26 cellular contexts compared by ENCODE assay signal in the genomic region with DNA sequence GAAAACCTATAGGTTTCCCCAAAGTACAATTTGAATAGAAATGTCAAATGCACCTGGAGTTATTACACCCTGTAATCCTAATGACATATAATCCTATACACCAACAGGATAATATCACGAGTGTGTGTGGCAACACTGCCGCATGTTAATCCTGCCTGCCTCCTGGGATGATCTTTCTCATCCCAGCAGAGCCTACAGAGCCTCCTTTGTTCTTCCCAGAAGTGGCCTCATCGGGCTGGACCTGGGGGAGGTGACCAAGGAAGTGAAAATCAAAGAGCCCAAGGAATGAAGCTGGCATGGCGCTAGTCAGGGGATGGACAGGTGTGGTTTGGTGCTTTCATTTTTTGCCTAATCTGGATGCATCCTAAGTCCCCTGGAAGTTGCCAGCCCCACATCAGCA. TPM values are rescaled to one million over a fixed set of nuclear protein-coding genes. Genes with fewer than 3 reads are reported as not detected.
"Had no signal": no experiment of that assay in that cellular context is flagged by ENCODE, and none has a peak within 500 bp of the region (broad histone marks: within the 10 kb centered on the region; RNA-seq: fewer than 3 reads in every experiment).

No MANE protein-coding gene starts in this region.

- H3K4me3 ChIP-seq: dorsolateral prefrontal cortex, hepatocyte, skin epidermis, transverse colon, vagina had no signal

- ATAC-seq: activated CD8-positive, alpha-beta T cell treated with anti-CD3 and anti-CD28 coated beads for 36 hours; activated T-helper 17 cell treated with anti-CD3 and anti-CD28 coated beads, Interleukin-2, amount 50 U/mL, for 72 hours; left lobe of liver had no signal

- H3K36me3 ChIP-seq: transverse colon, vagina had no signal

- H3K9me3 ChIP-seq: transverse colon, vagina had no signal

- FAIRE-seq: colon, islet of Langerhans, TTC549 had no signal

- H3K9me3 Mint-ChIP-seq: activated B cell treated with CpG ODN at 0.5 μM for 24 hours; activated CD8-positive, alpha-beta T cell treated with anti-CD3 and anti-CD28 coated beads for 36 hours; activated naive CD8-positive, alpha-beta T cell treated with anti-CD3 and anti-CD28 coated beads for 36 hours; activated T-helper 17 cell treated with anti-CD3 and anti-CD28 coated beads, Interleukin-2, amount 50 U/mL, for 72 hours; stimulated activated naive CD8-positive, alpha-beta T cell treated with anti-CD3 and anti-CD28 coated beads, Interleukin-15, Interleukin-2, amounts not matched to agents 100 ng/mL and 50 ng/mL, for 24 hours had no signal

- H3K4me1 ChIP-seq: transverse colon, vagina had no signal

- DNase-seq: activated B cell treated with CpG ODN at 0.5 μM for 24 hours; activated CD4-positive, alpha-beta T cell treated with anti-CD3 and anti-CD28 coated beads for 48 hours; activated CD8-positive, alpha-beta T cell treated with anti-CD3 and anti-CD28 coated beads for 36 hours; activated naive CD4-positive, alpha-beta T cell; activated naive CD8-positive, alpha-beta T cell treated with anti-CD3 and anti-CD28 coated beads for 36 hours; activated T-cell treated with anti-CD3 and anti-CD28 coated beads, Interleukin-2, amount 50 U/mL, for 1 hour; amygdala; caudate nucleus; dorsolateral prefrontal cortex; foreskin fibroblast; transverse colon had no signal

- H3K4me3 Mint-ChIP-seq: activated B cell treated with CpG ODN at 0.5 μM for 24 hours; activated CD8-positive, alpha-beta T cell treated with anti-CD3 and anti-CD28 coated beads for 36 hours; activated naive CD8-positive, alpha-beta T cell treated with anti-CD3 and anti-CD28 coated beads for 36 hours; activated T-helper 17 cell treated with anti-CD3 and anti-CD28 coated beads, Interleukin-2, amount 50 U/mL, for 72 hours; stimulated activated naive CD8-positive, alpha-beta T cell treated with anti-CD3 and anti-CD28 coated beads, Interleukin-15, Interleukin-2, amounts not matched to agents 100 ng/mL and 50 ng/mL, for 24 hours had no signal

- H3K4me1 Mint-ChIP-seq: activated B cell treated with CpG ODN at 0.5 μM for 24 hours; activated naive CD8-positive, alpha-beta T cell treated with anti-CD3 and anti-CD28 coated beads for 36 hours; activated T-helper 17 cell treated with anti-CD3 and anti-CD28 coated beads, Interleukin-2, amount 50 U/mL, for 72 hours had no signal

- H3K27ac Mint-ChIP-seq: activated B cell treated with CpG ODN at 0.5 μM for 24 hours; activated CD8-positive, alpha-beta T cell treated with anti-CD3 and anti-CD28 coated beads for 36 hours; activated naive CD8-positive, alpha-beta T cell treated with anti-CD3 and anti-CD28 coated beads for 36 hours; activated T-helper 17 cell treated with anti-CD3 and anti-CD28 coated beads, Interleukin-2, amount 50 U/mL, for 72 hours; progenitor cell of endocrine pancreas; stimulated activated naive CD8-positive, alpha-beta T cell treated with anti-CD3 and anti-CD28 coated beads, Interleukin-15, Interleukin-2, amounts not matched to agents 100 ng/mL and 50 ng/mL, for 24 hours had no signal

- H3K27me3 ChIP-seq: hepatocyte, vagina had no signal

- H3K27ac ChIP-seq: dorsolateral prefrontal cortex, epithelial cell of prostate, hepatocyte, skin epidermis, transverse colon, vagina had no signal

- H3K36me3 Mint-ChIP-seq: activated naive CD8-positive, alpha-beta T cell treated with anti-CD3 and anti-CD28 coated beads for 36 hours had no signal

- H3K27me3 Mint-ChIP-seq: stimulated activated naive CD8-positive, alpha-beta T cell treated with anti-CD3 and anti-CD28 coated beads, Interleukin-15, Interleukin-2, amounts not matched to agents 100 ng/mL and 50 ng/mL, for 24 hours had no signal

RNA-seq across cellular contexts. Expression of a gene that starts 29.5 kb away (rescaled TPM):
- total RNA-seq: activated B cell treated with CpG ODN at 0.5 μM for 24 hours; activated CD8-positive, alpha-beta T cell treated with anti-CD3 and anti-CD28 coated beads for 36 hours; activated naive CD8-positive, alpha-beta T cell treated with anti-CD3 and anti-CD28 coated beads for 36 hours; activated T-helper 17 cell treated with anti-CD3 and anti-CD28 coated beads, Interleukin-2, amount 50 U/mL, for 72 hours; glomerular endothelial cell; hepatocyte; left lobe of liver; mononuclear cell; progenitor cell of endocrine pancreas; T-helper 2 cell treated with Interferon-gamma antibody and Interleukin-4, amounts not matched to agents 100 ng/mL and 5 ng/mL, for 36 hours had no signal
- polyA plus RNA-seq: hepatocyte, neural cell had no signal
